Comparison of ENCODE assay signal across 8 cellular contexts in genomic region chr1:19704247-19705113, GRCh38. TPM values are rescaled to one million over a fixed set of nuclear protein-coding genes. Genes with fewer than 3 reads are reported as not detected.
A peak's percentile ranks its signal among the peaks of the same experiment; 100 is the strongest.
DNase-seq lines count a peak whose midpoint lies in the region; ATAC-seq, FAIRE-seq and TF ChIP-seq lines count a peak whose summit lies in the region.

No MANE protein-coding gene starts in this region.

- no peak overlapping the region for H2BK120ac ChIP-seq in mesenchymal stem cell (ENCODE audit: low read depth, low read length)

- H3K27me3 ChIP-seq in mesenchymal stem cell (ENCODE audit: control insufficient read depth in 1 of 2, insufficient read depth in 1 of 2, low read length in 2 of 2) = no peaks in the 10 kb centered on the region

- CTCF ChIA-PET in activated CD8-positive, alpha-beta T cell treated with anti-CD3 and anti-CD28 coated beads, Interleukin-2, amount 10 ng/mL, durations not matched to agents 7 days and 5 days (lab: Charles Lee) = interaction anchor here (0.7 to 6.3 kb wide), 19 partner anchors 9 to 179 kb away, joined by 3 to 103 read pairs (median 5); no protein-coding TSS in a partner anchor

- POLR2A ChIA-PET in activated CD8-positive, alpha-beta T cell treated with anti-CD3 and anti-CD28 coated beads, Interleukin-2, amount 10 ng/mL, durations not matched to agents 7 days and 5 days (lab: Charles Lee) = interaction anchor here (0.7 kb wide), 1 partner anchor 12 kb away, joined by 3 read pairs; no protein-coding TSS in a partner anchor

- peak overlapping the region; percentile 7 for H3K9ac ChIP-seq in mesenchymal stem cell (ENCODE audit: low read length)

- no peak overlapping the region for H2BK5ac ChIP-seq in mesenchymal stem cell (ENCODE audit: low read depth, low read length, poor library complexity, severe bottlenecking)

- H4K91ac ChIP-seq in mesenchymal stem cell (ENCODE audit: low read length) = no peak overlapping the region

- H2BK12ac ChIP-seq in mesenchymal stem cell (ENCODE audit: low read length in 2 of 2) = no peak overlapping the region

- H3K79me1 ChIP-seq in mesenchymal stem cell (replicated peaks; ENCODE audit: low read length, poor library complexity, severe bottlenecking) = no peaks in the 10 kb centered on the region

- no peak overlapping the region for H3K4me2 ChIP-seq in mesenchymal stem cell (ENCODE audit: low read length, poor library complexity, severe bottlenecking)

- ATAC-seq in activated CD8-positive, alpha-beta T cell treated with anti-CD3 and anti-CD28 coated beads, Interleukin-2, amount 10 ng/mL, durations not matched to agents 7 days and 5 days = peak; percentile 58
- ATAC-seq in GM21447 (IDR thresholded peaks at IDR 0.05; ENCODE audit: unreplicated experiment) = no peak

- no peaks in the 10 kb centered on the region for H3K27me3 Mint-ChIP-seq in activated CD8-positive, alpha-beta T cell treated with anti-CD3 and anti-CD28 coated beads, Interleukin-2, amount 10 ng/mL, durations not matched to agents 7 days and 5 days (ENCODE audit: low read depth)
- H3K27me3 Mint-ChIP-seq in endothelial cell (ENCODE audit: unreplicated experiment) = peaks cover 2% of the 10 kb centered on the region

- peaks cover 3% of the 10 kb centered on the region for H3K4me1 ChIP-seq in mesenchymal stem cell (ENCODE audit: control insufficient read depth, insufficient read depth, low read depth, low read length)

- H3K4me3 Mint-ChIP-seq in activated CD8-positive, alpha-beta T cell treated with anti-CD3 and anti-CD28 coated beads, Interleukin-2, amount 10 ng/mL, durations not matched to agents 7 days and 5 days = no peak overlapping the region
- no peak overlapping the region for H3K4me3 Mint-ChIP-seq in endothelial cell (ENCODE audit: unreplicated experiment)

- peaks cover 0 to 10% of the 10 kb centered on the region in 2 experiments for H3K36me3 ChIP-seq in mesenchymal stem cell (ENCODE audit: control insufficient read depth in 1 of 2, insufficient read depth in 2 of 2, low read depth in 1 of 2, low read length in 2 of 2)

- no peak overlapping the region for H3K18ac ChIP-seq in mesenchymal stem cell (ENCODE audit: low read depth in 1 of 2, low read length in 2 of 2)

- no peak for TF ChIP-seq POLR2A in GM12892 (IDR thresholded peaks at IDR 0.05; ENCODE audit: low read depth, low read length)

- H3K14ac ChIP-seq in mesenchymal stem cell (ENCODE audit: low read length in 2 of 2) = no peak overlapping the region

- H3K27ac ChIP-seq in mesenchymal stem cell (ENCODE audit: low read length, poor library complexity, severe bottlenecking) = no peak overlapping the region

- H3K23ac ChIP-seq in mesenchymal stem cell (ENCODE audit: low read length in 2 of 2) = no peak overlapping the region

- H2AK5ac ChIP-seq in mesenchymal stem cell (ENCODE audit: low read length, severe bottlenecking) = no peak overlapping the region

- 21% methylated on average over 19 of the region's 19 CpGs for WGBS in mesenchymal stem cell

- TF ChIP-seq CTCF in endothelial cell (IDR thresholded peaks at IDR 0.05; ENCODE audit: unreplicated experiment) = peak; percentile 94

- H2BK15ac ChIP-seq in mesenchymal stem cell (ENCODE audit: low read depth, poor library complexity, severe bottlenecking) = no peak overlapping the region

- peak overlapping the region in 1 of 2 experiments; percentile 3 for H3K4me3 ChIP-seq in mesenchymal stem cell (ENCODE audit: insufficient read depth in 1 of 2, low read depth in 1 of 2, low read length in 2 of 2)

- FAIRE-seq in GM12892 (lab: Jason Lieb, UNC) = peak; percentile 93

- no peaks in the 10 kb centered on the region for H3K9me3 ChIP-seq in mesenchymal stem cell (ENCODE audit: control insufficient read depth, low read length)

- no peak overlapping the region for H3K4ac ChIP-seq in mesenchymal stem cell (ENCODE audit: low read depth in 1 of 2, low read length in 2 of 2)

- no peak overlapping the region for H3K27ac Mint-ChIP-seq in activated CD8-positive, alpha-beta T cell treated with anti-CD3 and anti-CD28 coated beads, Interleukin-2, amount 10 ng/mL, durations not matched to agents 7 days and 5 days
- H3K27ac Mint-ChIP-seq in endothelial cell (ENCODE audit: unreplicated experiment) = no peak overlapping the region

- DNase-seq in AG08396 (ENCODE audit: low spot score) (peak; percentile 91), GM12892 (ENCODE audit: insufficient read length) (peak; percentile 58), NCI-H226 (peak; percentile 54), endothelial cell (ENCODE audit: low spot score) (peak; percentile 89), mesenchymal stem cell (peak; percentile 74)
- DNase-seq in activated CD8-positive, alpha-beta T cell treated with anti-CD3 and anti-CD28 coated beads, Interleukin-2, amount 10 ng/mL, durations not matched to agents 7 days and 5 days = peak; percentile 53
- peak; percentile 14 to 21 for DNase-seq in stimulated activated CD8-positive, alpha-beta memory T cell treated with anti-CD3 and anti-CD28 coated beads, Interleukin-2, amount 100 ng/mL, for 1 hour (ENCODE audit: low read depth in 2 of 2)

- H3K4me1 Mint-ChIP-seq in activated CD8-positive, alpha-beta T cell treated with anti-CD3 and anti-CD28 coated beads, Interleukin-2, amount 10 ng/mL, durations not matched to agents 7 days and 5 days (ENCODE audit: low read depth) = peaks cover 12% of the 10 kb centered on the region
- peaks cover 2% of the 10 kb centered on the region for H3K4me1 Mint-ChIP-seq in endothelial cell (ENCODE audit: unreplicated experiment)

- no peak overlapping the region for H2AFZ ChIP-seq in mesenchymal stem cell (ENCODE audit: low read depth, low read length)

- peaks cover 4% of the 10 kb centered on the region for H3K36me3 Mint-ChIP-seq in activated CD8-positive, alpha-beta T cell treated with anti-CD3 and anti-CD28 coated beads, Interleukin-2, amount 10 ng/mL, durations not matched to agents 7 days and 5 days (ENCODE audit: low read depth)
- H3K36me3 Mint-ChIP-seq in endothelial cell (ENCODE audit: low read depth, unreplicated experiment) = no peaks in the 10 kb centered on the region

- no peak overlapping the region for H4K8ac ChIP-seq in mesenchymal stem cell (ENCODE audit: low read length)

- H3K9me3 Mint-ChIP-seq in activated CD8-positive, alpha-beta T cell treated with anti-CD3 and anti-CD28 coated beads, Interleukin-2, amount 10 ng/mL, durations not matched to agents 7 days and 5 days (ENCODE audit: insufficient read depth) = no peaks in the 10 kb centered on the region
- no peaks in the 10 kb centered on the region for H3K9me3 Mint-ChIP-seq in endothelial cell (ENCODE audit: unreplicated experiment)

RNA-seq across cellular contexts. Expression of gene HTR6, which starts 39.8 kb away (rescaled TPM):
- not detected for polyA plus RNA-seq in GM12892 (2012; ENCODE audit: missing spikeins)
- total RNA-seq in activated CD8-positive, alpha-beta T cell treated with anti-CD3 and anti-CD28 coated beads, Interleukin-2, amount 10 ng/mL, durations not matched to agents 7 days and 5 days = not detected
- not detected for total RNA-seq in endothelial cell (ENCODE audit: unreplicated experiment)
- not detected for polyA plus RNA-seq in mesenchymal stem cell (2013, experiment 1 of 2)
- not detected for polyA plus RNA-seq in mesenchymal stem cell (2013, experiment 2 of 2)

Comparison
In these comparisons a context has a peak if more than half of its experiments do, and no peak if none do; other contexts are left out.
1. DNase-seq: peak in every context shown above with its lines; median percentile 91 in AG08396; 89 in endothelial cell; 74 in mesenchymal stem cell; 58 in GM12892; 54 in NCI-H226; 53 in activated CD8-positive, alpha-beta T cell treated with anti-CD3 and anti-CD28 coated beads, Interleukin-2, amount 10 ng/mL, durations not matched to agents 7 days and 5 days; 18 in stimulated activated CD8-positive, alpha-beta memory T cell treated with anti-CD3 and anti-CD28 coated beads, Interleukin-2, amount 100 ng/mL, for 1 hour.